Comparison of ENCODE assay signal across 7 cellular contexts in the genomic region with DNA sequence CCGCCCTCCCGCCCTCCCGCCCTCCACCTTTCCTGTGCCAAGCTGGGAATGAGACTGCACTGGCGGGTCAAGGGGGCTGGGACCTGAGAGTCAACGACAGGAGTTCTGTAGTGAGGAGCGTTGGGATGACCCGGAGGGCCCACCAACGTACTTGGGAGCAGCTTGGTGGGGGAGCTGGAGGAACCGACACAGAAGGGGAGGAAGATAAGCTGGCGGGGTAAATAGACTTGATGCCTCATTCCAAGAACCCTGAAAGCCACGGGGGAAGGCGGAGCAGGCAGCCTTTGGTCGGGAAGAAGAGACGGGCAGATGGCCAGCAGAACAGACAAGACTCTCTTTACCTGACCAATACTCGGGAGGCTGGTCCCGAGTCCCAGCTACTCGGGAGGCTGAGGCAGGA. TPM values are rescaled to one million over a fixed set of nuclear protein-coding genes. Genes with fewer than 3 reads are reported as not detected.
DNase-seq lines count a peak whose midpoint lies in the region; ATAC-seq, FAIRE-seq and TF ChIP-seq lines count a peak whose summit lies in the region.

No MANE protein-coding gene starts in this region.

- CTCF ChIA-PET in HEK293 (lab: Yijun Ruan, JAX), result no interaction called here
- CTCF ChIA-PET in activated CD4-positive, alpha-beta memory T cell treated with anti-CD3 and anti-CD28 coated beads for 36 hours (lab: Charles Lee), result interaction anchor here (0.8 to 2.2 kb wide), 3 partner anchors 10 to 532 kb away, joined by 3 to 9 read pairs (median 4); no protein-coding TSS in a partner anchor

- peak overlapping the region; percentile 67 for H3K4me3 Mint-ChIP-seq in activated CD4-positive, alpha-beta memory T cell treated with anti-CD3 and anti-CD28 coated beads for 36 hours

- H3K4me1 Mint-ChIP-seq in activated CD4-positive, alpha-beta memory T cell treated with anti-CD3 and anti-CD28 coated beads for 36 hours (ENCODE audit: low read depth), result peaks cover 25% of the 10 kb centered on the region

- TF ChIP-seq CTCF in HEK293 (tag by site-specific recombination; IDR thresholded peaks at IDR 0.05), result no peak
- no peak for TF ChIP-seq CTCF in spleen (IDR thresholded peaks at IDR 0.05 in 8 of 11, conservative IDR thresholded peaks at IDR 0.05 in 3 of 11)
- TF ChIP-seq CTCF in omental fat pad (IDR thresholded peaks at IDR 0.05), result no peak

- FAIRE-seq in GM19239 (lab: Jason Lieb, UNC), result no peak

- H3K9me3 ChIP-seq in HEK293 (ENCODE audit: control insufficient read depth, insufficient read depth, low read depth, low read length), result no peaks in the 10 kb centered on the region
- H3K9me3 ChIP-seq in right cardiac atrium (ENCODE audit: control insufficient read depth, low read length), result no peaks in the 10 kb centered on the region
- H3K9me3 ChIP-seq in spleen, result no peaks in the 10 kb centered on the region

- no peak overlapping the region for H3K27ac Mint-ChIP-seq in activated CD4-positive, alpha-beta memory T cell treated with anti-CD3 and anti-CD28 coated beads for 36 hours

- 12% methylated on average over 17 of the region's 17 CpGs for WGBS in right cardiac atrium
- 7 to 23% (median 19%) methylated on average over 14 to 17 of the region's 17 CpGs for WGBS in spleen, 5 donors

- peaks cover 27% of the 10 kb centered on the region for H3K27me3 Mint-ChIP-seq in activated CD4-positive, alpha-beta memory T cell treated with anti-CD3 and anti-CD28 coated beads for 36 hours

- ATAC-seq in right cardiac atrium, result no peak
- no peak for ATAC-seq in omental fat pad (ENCODE audit: low FRiP score)

- no peaks in the 10 kb centered on the region for H3K9me3 Mint-ChIP-seq in activated CD4-positive, alpha-beta memory T cell treated with anti-CD3 and anti-CD28 coated beads for 36 hours

- H3K27me3 ChIP-seq in right cardiac atrium (ENCODE audit: control insufficient read depth, insufficient read depth) (no peaks in the 10 kb centered on the region), spleen (replicated peaks in 1 of 7) (peaks cover 0 to 22% (median 5%) of the 10 kb centered on the region in 7 donors)

- H3K27ac ChIP-seq in HEK293 (ENCODE audit: extremely low read depth, low read depth, low read length), result no peak overlapping the region
- H3K27ac ChIP-seq in right cardiac atrium (ENCODE audit: low read length), result no peak overlapping the region
- peak overlapping the region in 1 of 8 donors; percentile 51 for H3K27ac ChIP-seq in spleen

- H3K4me3 ChIP-seq in HEK293 (ENCODE audit: low read depth, low read length) (peak overlapping the region; percentile 11; the same call in 1 of the 2 replicates), right cardiac atrium (ENCODE audit: low read length) (peak overlapping the region; percentile 30), spleen (peak overlapping the region; percentile 30 to 64 (median 42))

- DNase-seq in activated CD4-positive, alpha-beta memory T cell treated with anti-CD3 and anti-CD28 coated beads for 36 hours, result no peak
- DNase-seq in right cardiac atrium (peak in 1 of 3 donors; percentile 13), spleen (peak; percentile 74), GM19239 (ENCODE audit: insufficient read length, low spot score) (no peak), DMS 273 (lab: John Stamatoyannopoulos, UW; ENCODE audit: unreplicated experiment) (no peak), omental fat pad (ENCODE audit: low spot score) (no peak)

- TF ChIP-seq POLR2A in spleen (IDR thresholded peaks at IDR 0.05), result no peak

- POLR2A ChIA-PET in HEK293 (lab: Yijun Ruan, JAX), result no interaction called here
- POLR2A ChIA-PET in activated CD4-positive, alpha-beta memory T cell treated with anti-CD3 and anti-CD28 coated beads for 36 hours (lab: Charles Lee), result no interaction called here

- peaks cover 2% of the 10 kb centered on the region; the same call in 1 of the 2 replicates for H3K4me1 ChIP-seq in HEK293 (ENCODE audit: control insufficient read depth, insufficient read depth, low read length)
- H3K4me1 ChIP-seq in right cardiac atrium (ENCODE audit: control insufficient read depth, insufficient read depth, low read length), result no peaks in the 10 kb centered on the region
- peaks cover 0 to 16% (median 12%) of the 10 kb centered on the region in 6 donors for H3K4me1 ChIP-seq in spleen

- H3K36me3 ChIP-seq in HEK293 (ENCODE audit: control insufficient read depth in 2 of 2, insufficient read depth in 1 of 2, low read length in 2 of 2), result no peaks in the 10 kb centered on the region
- H3K36me3 ChIP-seq in spleen, result no peaks in the 10 kb centered on the region

- no peaks in the 10 kb centered on the region for H3K36me3 Mint-ChIP-seq in activated CD4-positive, alpha-beta memory T cell treated with anti-CD3 and anti-CD28 coated beads for 36 hours

- intact Hi-C loops in activated CD4-positive, alpha-beta memory T cell treated with anti-CD3 and anti-CD28 coated beads for 36 hours (cut with micrococcal nuclease), result loop anchor here (1.0 kb wide), 1 partner anchor 8 kb away; no protein-coding TSS in a partner anchor
- intact Hi-C loops in right cardiac atrium (cut with DNase I), result loop anchor here in 1 of 4 donors (10.0 kb wide), 1 partner anchor 59 kb away; no protein-coding TSS in a partner anchor
- intact Hi-C loops in spleen (cut with DNase I; ENCODE audit: low total_unique reads), result no loop called here

TF ChIP-seq in HEK293, 187 proteins besides CTCF, POLR2A, EP300 and RAD21 (continues in another document):
- TF ChIP-seq REST (tag by site-specific recombination; IDR thresholded peaks at IDR 0.05), result no peak
- TF ChIP-seq EGR2 (tag by site-specific recombination; IDR thresholded peaks at IDR 0.05; ENCODE audit: low read depth), result no peak
- no peak for TF ChIP-seq ZNF223 (tag by site-specific recombination; IDR thresholded peaks at IDR 0.05)
- TF ChIP-seq ZNF843 (tag by site-specific recombination; IDR thresholded peaks at IDR 0.05), result no peak
- TF ChIP-seq BCL6B (tag by site-specific recombination; IDR thresholded peaks at IDR 0.05), result no peak
- no peak for TF ChIP-seq BCL11B (tag by site-specific recombination; IDR thresholded peaks at IDR 0.05; ENCODE audit: low read depth)
- TF ChIP-seq OSR2 (tag by site-specific recombination; IDR thresholded peaks at IDR 0.05), result no peak
- no peak for TF ChIP-seq GLI4 (tag by site-specific recombination; IDR thresholded peaks at IDR 0.05)
- TF ChIP-seq ZSCAN30 (tag by site-specific recombination; IDR thresholded peaks at IDR 0.05), result no peak
- TF ChIP-seq KLF8 (tag by site-specific recombination; IDR thresholded peaks at IDR 0.05), result no peak
- no peak for TF ChIP-seq ZNF350 (tag by site-specific recombination; IDR thresholded peaks at IDR 0.05)
- TF ChIP-seq, protein P1, sequence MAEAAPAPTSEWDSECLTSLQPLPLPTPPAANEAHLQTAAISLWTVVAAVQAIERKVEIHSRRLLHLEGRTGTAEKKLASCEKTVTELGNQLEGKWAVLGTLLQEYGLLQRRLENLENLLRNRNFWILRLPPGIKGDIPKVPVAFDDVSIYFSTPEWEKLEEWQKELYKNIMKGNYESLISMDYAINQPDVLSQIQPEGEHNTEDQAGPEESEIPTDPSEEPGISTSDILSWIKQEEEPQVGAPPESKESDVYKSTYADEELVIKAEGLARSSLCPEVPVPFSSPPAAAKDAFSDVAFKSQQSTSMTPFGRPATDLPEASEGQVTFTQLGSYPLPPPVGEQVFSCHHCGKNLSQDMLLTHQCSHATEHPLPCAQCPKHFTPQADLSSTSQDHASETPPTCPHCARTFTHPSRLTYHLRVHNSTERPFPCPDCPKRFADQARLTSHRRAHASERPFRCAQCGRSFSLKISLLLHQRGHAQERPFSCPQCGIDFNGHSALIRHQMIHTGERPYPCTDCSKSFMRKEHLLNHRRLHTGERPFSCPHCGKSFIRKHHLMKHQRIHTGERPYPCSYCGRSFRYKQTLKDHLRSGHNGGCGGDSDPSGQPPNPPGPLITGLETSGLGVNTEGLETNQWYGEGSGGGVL (tag by site-specific recombination; IDR thresholded peaks at IDR 0.05), result peak; percentile 14; the same call in 1 of the 2 replicates

RNA-seq across cellular contexts. Expression of gene FMN1, which starts 0.3 kb away (rescaled TPM):
- total RNA-seq in activated CD4-positive, alpha-beta memory T cell treated with anti-CD3 and anti-CD28 coated beads for 36 hours, result under 1 TPM in 1 of 2 experiments, not detected in 1; 0.05 TPM
- total RNA-seq in right cardiac atrium, result 1 to 10 TPM; 1.7 to 8.5 (median 3.5) TPM
- polyA plus RNA-seq in right cardiac atrium, result 0.63 TPM
- total RNA-seq in spleen, result 10 to 100 TPM in 5 of 7 donors, 1 to 10 TPM in 2; 3.6 to 42.1 (median 19.6) TPM
- polyA plus RNA-seq in spleen, result under 1 TPM; 0.43 to 0.83 (median 0.71) TPM
- 10 to 100 TPM; 19.9 to 35.5 (median 28.5) TPM for total RNA-seq in omental fat pad
